4 cellular contexts compared by ENCODE assay signal in the genomic region with DNA sequence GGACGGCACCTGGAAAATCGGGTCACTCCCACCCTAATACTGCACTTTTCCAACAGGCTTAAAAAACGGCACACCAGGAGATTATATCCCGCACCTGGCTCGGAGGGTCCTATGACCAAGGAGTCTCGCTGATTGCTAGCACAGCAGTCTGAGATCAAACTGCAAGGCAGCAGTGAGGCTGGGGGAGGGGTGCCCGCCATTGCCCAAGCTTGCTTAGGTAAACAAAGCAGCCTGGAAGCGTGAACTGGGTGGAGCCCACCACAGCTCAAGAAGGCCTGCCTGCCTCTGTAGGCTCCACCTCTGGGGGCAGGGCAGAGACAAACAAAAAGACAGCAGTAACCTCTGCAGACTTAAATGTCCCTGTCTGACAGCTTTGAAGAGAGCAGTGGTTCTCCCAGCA. TPM values are rescaled to one million over a fixed set of nuclear protein-coding genes. Genes with fewer than 3 reads are reported as not detected.
"Had no signal": no experiment of that assay in that cellular context is flagged by ENCODE, and none has a peak within 500 bp of the region (broad histone marks: within the 10 kb centered on the region; RNA-seq: fewer than 3 reads in every experiment).

No MANE protein-coding gene starts in this region.

RNA-seq across cellular contexts. Expression of gene CAPZA3, which starts 47.5 kb away (rescaled TPM):
- total RNA-seq: LHCN-M2, M059J, NCI-H460 had no signal

RNA-seq across cellular contexts. Expression of gene PLCZ1, which starts 47.7 kb away (rescaled TPM):
- total RNA-seq: LHCN-M2, M059J, MCF 10A, NCI-H460 had no signal
